In the genomic region with DNA sequence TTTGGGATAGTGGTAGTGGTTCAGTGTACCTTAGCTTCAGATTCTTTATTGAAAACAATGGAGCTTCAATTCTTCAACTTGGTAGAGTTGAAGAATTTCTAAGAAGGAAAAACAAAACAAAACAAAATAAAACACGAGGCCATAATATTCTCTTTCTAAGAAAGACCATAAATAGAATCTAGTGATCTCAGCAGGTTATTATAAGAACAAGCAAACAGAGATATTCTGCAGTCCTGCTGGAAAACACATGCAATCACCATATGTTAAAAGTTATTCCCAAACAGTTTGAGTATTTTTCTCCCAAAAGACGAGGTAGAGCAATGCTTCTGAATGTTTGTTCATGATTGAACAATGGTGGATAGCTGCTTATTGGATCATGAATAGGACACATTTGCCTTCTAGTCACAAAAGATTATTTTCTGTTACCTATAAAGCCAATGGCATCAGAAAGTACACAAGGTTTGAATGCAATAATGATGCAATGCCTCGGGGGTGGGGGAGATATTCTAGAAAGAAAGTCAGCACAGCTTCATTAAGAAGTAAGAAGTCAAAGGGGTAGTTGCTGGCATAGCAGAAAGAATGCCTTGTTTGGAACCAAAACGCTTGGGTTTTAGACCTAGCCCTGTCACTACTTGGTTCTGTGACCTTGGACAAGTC, we compare ENCODE assay signal across 15 cellular contexts. TPM values are rescaled to one million over a fixed set of nuclear protein-coding genes. Genes with fewer than 3 reads are reported as not detected.
A peak's percentile ranks its signal among the peaks of the same experiment; 100 is the strongest.
DNase-seq lines count a peak whose midpoint lies in the region; ATAC-seq and TF ChIP-seq lines count a peak whose summit lies in the region.
"Had no signal": no experiment of that assay in that cellular context is flagged by ENCODE, and none has a peak within 500 bp of the region (broad histone marks: within the 10 kb centered on the region; RNA-seq: fewer than 3 reads in every experiment).

No MANE protein-coding gene starts in this region.

- no peaks in the 10 kb centered on the region for H3K9me3 ChIP-seq in muscle layer of duodenum (ENCODE audit: control insufficient read depth in 1 of 2, low read length in 2 of 2)
- H3K9me3 ChIP-seq in tibial nerve = no peaks in the 10 kb centered on the region
- H3K9me3 ChIP-seq: HAP-1 had no signal

- no peak for ATAC-seq in GM21447 (IDR thresholded peaks at IDR 0.05; ENCODE audit: unreplicated experiment)

- H3K27me3 Mint-ChIP-seq in chondrocyte (ENCODE audit: low read depth) = no peaks in the 10 kb centered on the region
- H3K27me3 Mint-ChIP-seq: brain had no signal

- H3K27ac Mint-ChIP-seq in chondrocyte (ENCODE audit: unreplicated experiment) = peak overlapping the region; percentile 96

- no peak for TF ChIP-seq CTCF in chondrocyte (IDR thresholded peaks at IDR 0.05)
- TF ChIP-seq CTCF in tibial nerve (IDR thresholded peaks at IDR 0.05) = no peak

- TF ChIP-seq EP300 in tibial nerve (IDR thresholded peaks at IDR 0.05) = no peak

- 27 to 31% methylated on average over 4 of the region's 4 CpGs for WGBS in tibial nerve, 2 donors

- DNase-seq in OCI-M1 (lab: John Stamatoyannopoulos, UW) (peak; percentile 57), chondrocyte (ENCODE audit: low spot score) (no peak), tibial nerve (ENCODE audit: low spot score in 2 of 2) (peak in 1 of 2 donors; percentile 43), T-helper 9 cell (no peak), hypothalamus (lab: John Stamatoyannopoulos, UW) (no peak)
- DNase-seq: activated CD4-positive, alpha-beta T cell treated with anti-CD3 and anti-CD28 coated beads, Interleukin-2, amount 50 U/mL, for 48 hours; NCI-H1930; NCI-H774; posterior cingulate gyrus; RPMI8226; stimulated activated CD4-positive, alpha-beta T cell treated with anti-CD3 and anti-CD28 coated beads, Interleukin-2, amount 100 ng/mL, for 24 hours had no signal

- no peak overlapping the region for H3K4me3 Mint-ChIP-seq in chondrocyte (ENCODE audit: unreplicated experiment)
- H3K4me3 Mint-ChIP-seq: brain had no signal

- no peak overlapping the region for H3K4me3 ChIP-seq in muscle layer of duodenum (ENCODE audit: low read depth in 1 of 2, low read length in 2 of 2)
- H3K4me3 ChIP-seq in tibial nerve = no peak overlapping the region
- H3K4me3 ChIP-seq: HAP-1 had no signal

- H3K4me1 ChIP-seq in muscle layer of duodenum (ENCODE audit: control insufficient read depth in 1 of 2, insufficient read depth in 2 of 2, low read length in 2 of 2) (peaks cover 22 to 26% of the 10 kb centered on the region in 2 donors), tibial nerve (peaks cover 0 to 71% (median 28%) of the 10 kb centered on the region in 4 donors)

- peaks cover 86% of the 10 kb centered on the region for H3K4me1 Mint-ChIP-seq in chondrocyte (ENCODE audit: low read depth)

- H3K27ac ChIP-seq in muscle layer of duodenum (ENCODE audit: low read length) (peak overlapping the region; percentile 81), tibial nerve (peak overlapping the region; percentile 2 to 81 (median 46))

- H3K27me3 ChIP-seq in muscle layer of duodenum (ENCODE audit: low read depth, low read length) = no peaks in the 10 kb centered on the region
- H3K27me3 ChIP-seq in tibial nerve = no peaks in the 10 kb centered on the region

- H3K9me3 Mint-ChIP-seq in chondrocyte (ENCODE audit: low read depth) = no peaks in the 10 kb centered on the region

- peaks cover 11% of the 10 kb centered on the region for H3K36me3 Mint-ChIP-seq in chondrocyte (ENCODE audit: low read depth)

- TF ChIP-seq POLR2A in tibial nerve (IDR thresholded peaks at IDR 0.05) = no peak

- H3K36me3 ChIP-seq in muscle layer of duodenum (ENCODE audit: control insufficient read depth in 1 of 2, insufficient read depth in 2 of 2, low read length in 2 of 2) (no peaks in the 10 kb centered on the region), tibial nerve (no peaks in the 10 kb centered on the region)
- H3K36me3 ChIP-seq: HAP-1 had no signal

RNA-seq across cellular contexts. Expression of gene CREB3L2, which starts 59.3 kb away (rescaled TPM):
- total RNA-seq in chondrocyte (217 to 294 TPM (median 223 TPM) in 3 replicates), tibial nerve (10 to 100 TPM; 43.5 to 73.0 (median 51.2) TPM)
